ENCODE assay signal across 9 cellular contexts in genomic region chr6:90502866-90503407, GRCh38.
A peak's percentile ranks its signal among the peaks of the same experiment; 100 is the strongest.
DNase-seq lines count a peak whose midpoint lies in the region; FAIRE-seq and TF ChIP-seq lines count a peak whose summit lies in the region.
"Had no signal": no experiment of that assay in that cellular context is flagged by ENCODE, and none has a peak within 500 bp of the region (broad histone marks: within the 10 kb centered on the region; RNA-seq: fewer than 3 reads in every experiment).

No MANE protein-coding gene starts in this region.

- no peak overlapping the region for H2AFZ ChIP-seq in GM23248

- no peaks in the 10 kb centered on the region for H3K79me2 ChIP-seq in GM23248 (ENCODE audit: insufficient read depth)

- H3K27ac ChIP-seq in GM23248 (no peak overlapping the region), spleen (no peak overlapping the region)

- no peak overlapping the region for H3K9ac ChIP-seq in GM23248

- H3K36me3 ChIP-seq in H7 (replicated peaks; ENCODE audit: control insufficient read depth, insufficient read depth, low read length) (no peaks in the 10 kb centered on the region), GM23248 (ENCODE audit: low read depth) (no peaks in the 10 kb centered on the region), spleen (no peaks in the 10 kb centered on the region)

- no peak for DNase-seq in GM18507 (ENCODE audit: extremely low spot score, insufficient read length, low read depth)
- peak; percentile 22 for DNase-seq in H7
- DNase-seq in NB4 (ENCODE audit: low read depth) = peak; percentile 42
- DNase-seq in iris pigment epithelial cell (ENCODE audit: low read depth) = peak; percentile 20
- DNase-seq in HCEC 1CT = no peak
- no peak for DNase-seq in GM23248
- no peak for DNase-seq in medulla oblongata (ENCODE audit: extremely low spot score)
- no peak for DNase-seq in spleen
- DNase-seq: NCI-H1105 had no signal

- FAIRE-seq in GM18507 (lab: Jason Lieb, UNC) = peak; percentile 53

- H3K9me3 ChIP-seq in GM23248 (ENCODE audit: low read depth) (no peaks in the 10 kb centered on the region), spleen (peaks cover 0 to 8% (median 4%) of the 10 kb centered on the region in 8 donors)

- H3K4me3 ChIP-seq in H7 (ENCODE audit: insufficient read depth, low read depth, low read length) (no peak overlapping the region), NB4 (ENCODE audit: low read depth, low read length) (no peak overlapping the region), GM23248 (no peak overlapping the region), spleen (no peak overlapping the region)

- H3K27me3 ChIP-seq in H7 (ENCODE audit: control insufficient read depth, insufficient read depth, low read length) = no peaks in the 10 kb centered on the region
- H3K27me3 ChIP-seq in GM23248 (replicated peaks; ENCODE audit: insufficient read depth) = no peaks in the 10 kb centered on the region
- no peaks in the 10 kb centered on the region for H3K27me3 ChIP-seq in spleen (replicated peaks in 1 of 7)

- no peaks in the 10 kb centered on the region for H4K20me1 ChIP-seq in GM23248 (ENCODE audit: insufficient read depth)

- intact Hi-C loops in spleen (cut with DNase I; ENCODE audit: low total_unique reads) = no loop called here

- no peak for TF ChIP-seq POLR2A in NB4 (IDR thresholded peaks at IDR 0.05; ENCODE audit: extremely low read depth, insufficient read length)
- TF ChIP-seq POLR2A in spleen (IDR thresholded peaks at IDR 0.05) = no peak

- no peaks in the 10 kb centered on the region for H3K9me2 ChIP-seq in GM23248 (ENCODE audit: insufficient read depth)

- H3K4me1 ChIP-seq in GM23248 (ENCODE audit: insufficient read depth) (no peaks in the 10 kb centered on the region), spleen (no peaks in the 10 kb centered on the region)

- 99 to 100% methylated on average over 3 of the region's 3 CpGs for WGBS in GM23248 (ENCODE audit: low coverage in 1 of 2, low lambda C conversion rate in 2 of 2, missing lambda C conversion rate in 2 of 2), 2 experiments
- WGBS in spleen, 5 donors = 70 to 84% (median 74%) methylated on average over 3 of the region's 3 CpGs

- no peak overlapping the region for H3K4me2 ChIP-seq in GM23248 (ENCODE audit: unreplicated experiment)

- in situ Hi-C loops in GM23248 (cut with MboI) = no loop called here

- H3F3A ChIP-seq in GM23248 (ENCODE audit: insufficient read depth) = 0 out of 2 replicates have a peak, but pooled peaks cover 3% of the 10 kb centered on the region

- TF ChIP-seq CTCF in NB4 (IDR thresholded peaks at IDR 0.05; ENCODE audit: low read depth, low read length) (no peak), spleen (IDR thresholded peaks at IDR 0.05 in 8 of 11, conservative IDR thresholded peaks at IDR 0.05 in 3 of 11) (no peak)

Comparison
In these comparisons a context has a peak if more than half of its experiments do, and no peak if none do; other contexts are left out.
1. DNase-seq: peak in H7 (single experiment), NB4 (single experiment) and iris pigment epithelial cell (single experiment); none in GM18507 (single experiment), HCEC 1CT (single experiment), GM23248 (single experiment), medulla oblongata (single experiment) and spleen (single experiment).